Comparison of ENCODE assay signal across 1 cellular context in the genomic region with DNA sequence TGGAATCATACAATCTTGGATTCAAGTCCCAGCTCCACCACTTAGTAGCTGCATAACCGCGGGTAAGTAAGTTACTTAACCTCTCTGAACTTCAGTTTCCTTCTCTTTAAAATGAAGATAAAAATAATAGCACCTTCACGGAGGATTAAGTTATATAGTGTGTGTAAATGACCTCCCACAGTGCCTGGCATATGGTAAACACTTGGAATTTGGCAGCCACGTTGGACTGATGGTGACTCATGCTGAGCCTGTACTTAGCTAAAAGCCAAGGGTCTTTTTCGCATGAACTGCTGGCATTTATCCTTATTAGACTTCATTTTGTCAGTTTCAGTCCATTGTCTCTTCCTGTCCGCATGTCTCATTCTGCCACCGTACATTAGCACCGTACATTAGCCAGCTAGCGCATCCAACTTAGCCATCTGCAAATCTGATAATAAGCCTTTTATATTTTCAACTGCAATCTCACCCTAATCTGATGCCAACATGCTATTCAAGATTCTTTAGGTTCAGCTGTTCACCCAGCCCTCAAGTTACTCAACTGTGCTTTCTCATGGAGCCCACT.
TF ChIP-seq lines count a peak whose summit lies in the region.

No MANE protein-coding gene starts in this region.

TF ChIP-seq in HEK293, 187 proteins besides CTCF, POLR2A, EP300 and RAD21 (continued from another document and continues in another):
- TF ChIP-seq PRDM4 (tag by site-specific recombination; IDR thresholded peaks at IDR 0.05) (peak; percentile 96), INSM2 (tag by site-specific recombination; IDR thresholded peaks at IDR 0.05) (peak; percentile 96), ZSCAN30 (tag by site-specific recombination; IDR thresholded peaks at IDR 0.05) (peak; percentile 96), ZNF639 (tag by site-specific recombination; IDR thresholded peaks at IDR 0.05) (peak; percentile 98), PRDM2 (tag by site-specific recombination; IDR thresholded peaks at IDR 0.05; ENCODE audit: borderline replicate concordance) (no peak), ZNF335 (tag by site-specific recombination; conservative IDR thresholded peaks at IDR 0.05) (peak; percentile 52; the same call in 1 of the 2 replicates), ZBTB8A (tag by site-specific recombination; IDR thresholded peaks at IDR 0.05) (peak; percentile 80), ZSCAN4 (tag by site-specific recombination; IDR thresholded peaks at IDR 0.05) (peak; percentile 71), ZNF214 (tag by site-specific recombination; IDR thresholded peaks at IDR 0.05; ENCODE audit: borderline replicate concordance) (no peak), MYNN (tag by site-specific recombination; IDR thresholded peaks at IDR 0.05; ENCODE audit: borderline replicate concordance) (peak; percentile 64; the same call in 1 of the 2 replicates), GLIS1 (tag by site-specific recombination; IDR thresholded peaks at IDR 0.05) (peak; percentile 99), ZBTB26 (tag by site-specific recombination; optimal IDR thresholded peaks at IDR 0.05) (peak; percentile 20), ZEB2 (tag by site-specific recombination; IDR thresholded peaks at IDR 0.05) (peak; percentile 95), ZNF768 (tag by site-specific recombination; IDR thresholded peaks at IDR 0.05) (no peak; the same call in 1 of the 2 replicates), ZNF433 (tag by site-specific recombination; IDR thresholded peaks at IDR 0.05; ENCODE audit: low read depth) (no peak), ZNF623 (tag by site-specific recombination; IDR thresholded peaks at IDR 0.05) (peak; percentile 91), ZBTB21 (tag by site-specific recombination; IDR thresholded peaks at IDR 0.05) (peak; percentile 72), ZNF501 (tag by site-specific recombination; IDR thresholded peaks at IDR 0.05) (peak; percentile 98), ZNF600 (tag by site-specific recombination; IDR thresholded peaks at IDR 0.05) (peak; percentile 96), ZNF416 (tag by site-specific recombination; IDR thresholded peaks at IDR 0.05) (no peak), ZBTB17 (tag by site-specific recombination; IDR thresholded peaks at IDR 0.05) (peak; percentile 79), ZNF555 (tag by site-specific recombination; conservative IDR thresholded peaks at IDR 0.05) (no peak), ZNF354C (tag by site-specific recombination; IDR thresholded peaks at IDR 0.05; ENCODE audit: borderline replicate concordance, low read depth) (no peak), IKZF3 (tag by site-specific recombination; IDR thresholded peaks at IDR 0.05) (peak; percentile 86), ZNF221 (tag by site-specific recombination; IDR thresholded peaks at IDR 0.05; ENCODE audit: borderline replicate concordance) (no peak), SP3 (tag by site-specific recombination; IDR thresholded peaks at IDR 0.05) (peak; percentile 43; the same call in 1 of the 2 replicates), REPIN1 (tag by site-specific recombination; IDR thresholded peaks at IDR 0.05; ENCODE audit: low read depth) (no peak; the same call in 1 of the 2 replicates), OVOL3 (tag by site-specific recombination; IDR thresholded peaks at IDR 0.05) (peak; percentile 96), ZNF48 (tag by site-specific recombination; IDR thresholded peaks at IDR 0.05) (no peak), ZNF707 (tag by site-specific recombination; IDR thresholded peaks at IDR 0.05) (no peak), ZNF837 (tag by site-specific recombination; IDR thresholded peaks at IDR 0.05) (no peak)
- TF ChIP-seq, protein P1, sequence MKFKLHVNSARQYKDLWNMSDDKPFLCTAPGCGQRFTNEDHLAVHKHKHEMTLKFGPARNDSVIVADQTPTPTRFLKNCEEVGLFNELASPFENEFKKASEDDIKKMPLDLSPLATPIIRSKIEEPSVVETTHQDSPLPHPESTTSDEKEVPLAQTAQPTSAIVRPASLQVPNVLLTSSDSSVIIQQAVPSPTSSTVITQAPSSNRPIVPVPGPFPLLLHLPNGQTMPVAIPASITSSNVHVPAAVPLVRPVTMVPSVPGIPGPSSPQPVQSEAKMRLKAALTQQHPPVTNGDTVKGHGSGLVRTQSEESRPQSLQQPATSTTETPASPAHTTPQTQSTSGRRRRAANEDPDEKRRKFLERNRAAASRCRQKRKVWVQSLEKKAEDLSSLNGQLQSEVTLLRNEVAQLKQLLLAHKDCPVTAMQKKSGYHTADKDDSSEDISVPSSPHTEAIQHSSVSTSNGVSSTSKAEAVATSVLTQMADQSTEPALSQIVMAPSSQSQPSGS (tag by site-specific recombination; IDR thresholded peaks at IDR 0.05; ENCODE audit: low read depth), result peak; percentile 50; the same call in 1 of the 2 replicates
- TF ChIP-seq, protein P2, sequence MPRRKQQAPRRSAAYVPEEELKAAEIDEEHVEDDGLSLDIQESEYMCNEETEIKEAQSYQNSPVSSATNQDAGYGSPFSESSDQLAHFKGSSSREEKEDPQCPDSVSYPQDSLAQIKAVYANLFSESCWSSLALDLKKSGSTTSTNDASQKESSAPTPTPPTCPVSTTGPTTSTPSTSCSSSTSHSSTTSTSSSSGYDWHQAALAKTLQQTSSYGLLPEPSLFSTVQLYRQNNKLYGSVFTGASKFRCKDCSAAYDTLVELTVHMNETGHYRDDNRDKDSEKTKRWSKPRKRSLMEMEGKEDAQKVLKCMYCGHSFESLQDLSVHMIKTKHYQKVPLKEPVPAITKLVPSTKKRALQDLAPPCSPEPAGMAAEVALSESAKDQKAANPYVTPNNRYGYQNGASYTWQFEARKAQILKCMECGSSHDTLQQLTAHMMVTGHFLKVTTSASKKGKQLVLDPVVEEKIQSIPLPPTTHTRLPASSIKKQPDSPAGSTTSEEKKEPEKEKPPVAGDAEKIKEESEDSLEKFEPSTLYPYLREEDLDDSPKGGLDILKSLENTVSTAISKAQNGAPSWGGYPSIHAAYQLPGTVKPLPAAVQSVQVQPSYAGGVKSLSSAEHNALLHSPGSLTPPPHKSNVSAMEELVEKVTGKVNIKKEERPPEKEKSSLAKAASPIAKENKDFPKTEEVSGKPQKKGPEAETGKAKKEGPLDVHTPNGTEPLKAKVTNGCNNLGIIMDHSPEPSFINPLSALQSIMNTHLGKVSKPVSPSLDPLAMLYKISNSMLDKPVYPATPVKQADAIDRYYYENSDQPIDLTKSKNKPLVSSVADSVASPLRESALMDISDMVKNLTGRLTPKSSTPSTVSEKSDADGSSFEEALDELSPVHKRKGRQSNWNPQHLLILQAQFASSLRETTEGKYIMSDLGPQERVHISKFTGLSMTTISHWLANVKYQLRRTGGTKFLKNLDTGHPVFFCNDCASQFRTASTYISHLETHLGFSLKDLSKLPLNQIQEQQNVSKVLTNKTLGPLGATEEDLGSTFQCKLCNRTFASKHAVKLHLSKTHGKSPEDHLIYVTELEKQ (tag by site-specific recombination; IDR thresholded peaks at IDR 0.05; ENCODE audit: borderline replicate concordance), result peak; percentile 93
